19 cellular contexts compared by ENCODE assay signal in the genomic region with DNA sequence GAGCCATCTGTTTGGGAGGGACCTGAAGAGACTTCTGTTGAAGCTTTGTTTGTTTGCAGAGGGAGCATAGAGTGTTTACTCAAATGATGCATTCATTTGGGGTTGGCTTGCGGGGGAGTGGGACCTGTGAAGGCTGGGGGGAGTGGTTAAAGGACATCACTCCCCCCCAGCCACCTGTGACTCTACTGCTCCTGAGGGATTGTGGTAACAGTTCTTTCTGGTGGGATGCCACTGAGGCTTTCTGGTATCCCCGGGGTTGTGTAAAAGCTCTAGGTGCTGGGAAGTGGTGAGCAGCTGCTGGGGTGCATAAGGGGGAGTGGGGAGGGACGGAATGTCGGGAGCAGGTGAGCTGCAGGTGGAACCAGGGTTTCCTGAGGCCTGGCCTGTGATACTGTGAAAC.
"Had no signal": no experiment of that assay in that cellular context is flagged by ENCODE, and none has a peak within 500 bp of the region (broad histone marks: within the 10 kb centered on the region; RNA-seq: fewer than 3 reads in every experiment).

No MANE protein-coding gene starts in this region.

- ATAC-seq: pancreas; psoas muscle; right lobe of liver; stimulated activated effector memory CD8-positive, alpha-beta T cell treated with anti-CD3 and anti-CD28 coated beads, Interleukin-12 subunit alpha, Interleukin-12 subunit beta, amount 100 ng/mL, for 72 hours; stimulated activated naive CD8-positive, alpha-beta T cell treated with anti-CD3 and anti-CD28 coated beads, Interleukin-15, Interleukin-2, amounts not matched to agents 100 U/mL and 50 U/mL, for 24 hours had no signal

- DNase-seq: effector CD4-positive, alpha-beta T cell; endodermal cell; erythroblast; foreskin melanocyte; hippocampal formation; mesendoderm; naive B cell; occipital lobe; pancreas; psoas muscle; retina; right lobe of liver; stimulated activated CD4-positive, alpha-beta T cell treated with anti-CD3 and anti-CD28 coated beads, Interleukin-4, amount 100 ng/mL, for 1 hour; stimulated activated CD8-positive, alpha-beta memory T cell treated with anti-CD3 and anti-CD28 coated beads, Interleukin-4, amount 100 ng/mL, for 48 hours; stimulated activated naive CD8-positive, alpha-beta T cell treated with anti-CD3 and anti-CD28 coated beads, Interleukin-15, Interleukin-2, amounts not matched to agents 100 U/mL and 50 U/mL, for 24 hours; tibial artery; upper lobe of left lung; uterus had no signal

- H3K27ac ChIP-seq: pancreas, psoas muscle, right lobe of liver, tibial artery, upper lobe of left lung, uterus had no signal

- H3K27me3 ChIP-seq: pancreas, right lobe of liver, upper lobe of left lung, uterus had no signal
